In genomic region chr12:54370218-54370730, GRCh38 we compare ENCODE assay signal across 9 cellular contexts. TPM values are rescaled to one million over a fixed set of nuclear protein-coding genes. Genes with fewer than 3 reads are reported as not detected.
A peak's percentile ranks its signal among the peaks of the same experiment; 100 is the strongest.
DNase-seq lines count a peak whose midpoint lies in the region; ATAC-seq and TF ChIP-seq lines count a peak whose summit lies in the region.
"Had no signal": no experiment of that assay in that cellular context is flagged by ENCODE, and none has a peak within 500 bp of the region (broad histone marks: within the 10 kb centered on the region; RNA-seq: fewer than 3 reads in every experiment).

No MANE protein-coding gene starts in this region.

- CTCF ChIA-PET in activated CD8-positive, alpha-beta memory T cell treated with anti-CD3 and anti-CD28 coated beads, Interleukin-2, amount 10 ng/mL, durations not matched to agents 7 days and 5 days (lab: Charles Lee): interaction anchor here (0.8 to 5.1 kb wide), 13 partner anchors 9 to 163 kb away, joined by 3 to 29 read pairs (median 3); partner anchors contain the start of gene COPZ1
- CTCF ChIA-PET in PC-9 (lab: Charles Lee): interaction anchor here (0.6 to 2.1 kb wide), 5 partner anchors 10 to 375 kb away, joined by 3 to 19 read pairs (median 3); no protein-coding TSS in a partner anchor

- TF ChIP-seq CTCF in PC-9 (conservative IDR thresholded peaks at IDR 0.05) (peak; percentile 87), right lobe of liver (IDR thresholded peaks at IDR 0.05) (peak; percentile 67 to 91 (median 74))

- no peaks in the 10 kb centered on the region for H3K79me2 ChIP-seq in PC-9 (ENCODE audit: low read depth)

- peak; percentile 43 for DNase-seq in activated CD8-positive, alpha-beta memory T cell treated with anti-CD3 and anti-CD28 coated beads, Interleukin-2, amount 50 U/mL, for 4 hours
- no peak for DNase-seq in activated CD8-positive, alpha-beta memory T cell treated with anti-CD3 and anti-CD28 coated beads, Interleukin-2, amount 10 ng/mL, durations not matched to agents 7 days and 5 days
- DNase-seq in PC-9 (peak; percentile 56 to 83), right lobe of liver (peak; percentile 63 to 75 (median 71)), NCI-H524 (lab: John Stamatoyannopoulos, UW) (no peak)

- peak overlapping the region in 1 of 2 donors; percentile 32 for H3K9ac ChIP-seq in duodenal mucosa (ENCODE audit: low read depth in 1 of 2, low read length in 2 of 2)
- H3K9ac ChIP-seq in subcutaneous abdominal adipose tissue (ENCODE audit: low read length in 5 of 5): peak overlapping the region in 1 of 5 donors; percentile 56

- peaks cover 18% of the 10 kb centered on the region for H3K27me3 Mint-ChIP-seq in activated CD8-positive, alpha-beta memory T cell treated with anti-CD3 and anti-CD28 coated beads, Interleukin-2, amount 10 ng/mL, durations not matched to agents 7 days and 5 days

- no peak overlapping the region for H3K27ac ChIP-seq in PC-9
- peak overlapping the region; percentile 2 for H3K27ac ChIP-seq in duodenal mucosa (ENCODE audit: low read depth, low read length)
- no peak overlapping the region for H3K27ac ChIP-seq in right lobe of liver
- no peak overlapping the region for H3K27ac ChIP-seq in subcutaneous abdominal adipose tissue (ENCODE audit: low read depth, low read length)

- H3K9me3 Mint-ChIP-seq in activated CD8-positive, alpha-beta memory T cell treated with anti-CD3 and anti-CD28 coated beads, Interleukin-2, amount 10 ng/mL, durations not matched to agents 7 days and 5 days (ENCODE audit: low read depth): no peaks in the 10 kb centered on the region
- H3K9me3 Mint-ChIP-seq: activated naive CD4-positive, alpha-beta T cell treated with anti-CD3 and anti-CD28 coated beads, Interleukin-2, amount 50 U/mL, for 72 hours had no signal

- H3K36me3 Mint-ChIP-seq in activated CD8-positive, alpha-beta memory T cell treated with anti-CD3 and anti-CD28 coated beads, Interleukin-2, amount 10 ng/mL, durations not matched to agents 7 days and 5 days: no peaks in the 10 kb centered on the region
- H3K36me3 Mint-ChIP-seq: activated naive CD4-positive, alpha-beta T cell treated with anti-CD3 and anti-CD28 coated beads, Interleukin-2, amount 50 U/mL, for 72 hours had no signal

- H2AFZ ChIP-seq in PC-9: no peak overlapping the region

- H3F3A ChIP-seq in PC-9 (ENCODE audit: insufficient read depth, low read depth): peaks cover 23% of the 10 kb centered on the region; the same call in 1 of the 2 replicates

- H3K4me3 Mint-ChIP-seq in activated CD8-positive, alpha-beta memory T cell treated with anti-CD3 and anti-CD28 coated beads, Interleukin-2, amount 10 ng/mL, durations not matched to agents 7 days and 5 days: no peak overlapping the region

- no peak overlapping the region for H3K27ac Mint-ChIP-seq in activated CD8-positive, alpha-beta memory T cell treated with anti-CD3 and anti-CD28 coated beads, Interleukin-2, amount 10 ng/mL, durations not matched to agents 7 days and 5 days
- H3K27ac Mint-ChIP-seq: activated naive CD4-positive, alpha-beta T cell treated with anti-CD3 and anti-CD28 coated beads, Interleukin-2, amount 50 U/mL, for 72 hours had no signal

- H3K36me3 ChIP-seq in PC-9 (ENCODE audit: low read depth) (no peaks in the 10 kb centered on the region), duodenal mucosa (ENCODE audit: control insufficient read depth in 1 of 2, insufficient read depth in 2 of 2, low read length in 2 of 2) (no peaks in the 10 kb centered on the region), right lobe of liver (no peaks in the 10 kb centered on the region), subcutaneous abdominal adipose tissue (ENCODE audit: control insufficient read depth in 5 of 5, insufficient read depth in 5 of 5, low read length in 5 of 5) (peaks cover 0 to 10% (median 6%) of the 10 kb centered on the region in 5 donors)

- intact Hi-C loops in PC-9 (cut with micrococcal nuclease; ENCODE audit: unreplicated experiment) (no loop called here), right lobe of liver (cut with DNase I) (no loop called here)

- peak overlapping the region; percentile 57; the same call in 1 of the 2 replicates for H3K4me3 ChIP-seq in PC-9
- peak overlapping the region; percentile 48 to 58 for H3K4me3 ChIP-seq in duodenal mucosa (ENCODE audit: low read depth in 1 of 2, low read length in 2 of 2)
- H3K4me3 ChIP-seq in right lobe of liver: peak overlapping the region in 1 of 3 donors; percentile 26
- peak overlapping the region in 4 of 5 donors; percentile 32 to 54 (median 48) for H3K4me3 ChIP-seq in subcutaneous abdominal adipose tissue (ENCODE audit: low read depth in 1 of 5, low read length in 5 of 5)

- POLR2A ChIA-PET in PC-9 (lab: Charles Lee; ENCODE audit: unreplicated experiment): no interaction called here

- no peaks in the 10 kb centered on the region for H3K9me3 ChIP-seq in PC-9 (ENCODE audit: insufficient read depth, low read depth)
- H3K9me3 ChIP-seq in duodenal mucosa (ENCODE audit: control insufficient read depth in 1 of 2, low read length in 2 of 2): no peaks in the 10 kb centered on the region
- H3K9me3 ChIP-seq in right lobe of liver: no peaks in the 10 kb centered on the region
- no peaks in the 10 kb centered on the region for H3K9me3 ChIP-seq in subcutaneous abdominal adipose tissue (ENCODE audit: control insufficient read depth in 5 of 5, low read length in 5 of 5)

- no peaks in the 10 kb centered on the region for H3K9me2 ChIP-seq in PC-9 (ENCODE audit: insufficient read depth)

- WGBS in right lobe of liver (ENCODE audit: insufficient coverage, low coverage, low lambda C conversion rate, missing lambda C conversion rate): 50% methylated on average over 1 of the region's 39 CpGs

- no peaks in the 10 kb centered on the region for H3K27me3 ChIP-seq in PC-9 (ENCODE audit: insufficient read depth, low read depth)
- peaks cover 5 to 7% of the 10 kb centered on the region in 2 donors for H3K27me3 ChIP-seq in duodenal mucosa (ENCODE audit: control insufficient read depth in 1 of 2, insufficient read depth in 2 of 2, low read length in 2 of 2)
- no peaks in the 10 kb centered on the region for H3K27me3 ChIP-seq in right lobe of liver
- no peaks in the 10 kb centered on the region for H3K27me3 ChIP-seq in subcutaneous abdominal adipose tissue (ENCODE audit: control insufficient read depth in 5 of 5, insufficient read depth in 4 of 5, low read length in 5 of 5)

- no peak for TF ChIP-seq POLR2A in right lobe of liver (IDR thresholded peaks at IDR 0.05)

- no TSS peak for BruUV-seq in PC-9 (replicated peaks; lab: Mats Ljungman, UMichigan)

- H4K20me1 ChIP-seq in PC-9 (ENCODE audit: insufficient read depth): no peaks in the 10 kb centered on the region

- peak overlapping the region; percentile 89 for H3K4me2 ChIP-seq in PC-9

- no peak for ATAC-seq in activated CD8-positive, alpha-beta memory T cell treated with anti-CD3 and anti-CD28 coated beads, Interleukin-2, amount 10 ng/mL, durations not matched to agents 7 days and 5 days
- peak; percentile 71 to 87 (median 80) for ATAC-seq in right lobe of liver
- no peak for ATAC-seq in GM18858 (IDR thresholded peaks at IDR 0.05; ENCODE audit: unreplicated experiment)

- peaks cover 16% of the 10 kb centered on the region for H3K4me1 Mint-ChIP-seq in activated CD8-positive, alpha-beta memory T cell treated with anti-CD3 and anti-CD28 coated beads, Interleukin-2, amount 10 ng/mL, durations not matched to agents 7 days and 5 days

- H3K4me1 ChIP-seq in PC-9 (replicated peaks; ENCODE audit: insufficient read depth) (peaks cover 26% of the 10 kb centered on the region), duodenal mucosa (ENCODE audit: control insufficient read depth in 1 of 2, insufficient read depth in 2 of 2, low read length in 2 of 2) (peaks cover 15 to 23% of the 10 kb centered on the region in 2 donors), right lobe of liver (peaks cover 0 to 12% (median 0%) of the 10 kb centered on the region in 4 donors), subcutaneous abdominal adipose tissue (ENCODE audit: control insufficient read depth in 5 of 5, insufficient read depth in 5 of 5, low read length in 5 of 5) (peaks cover 5 to 61% (median 54%) of the 10 kb centered on the region in 5 donors)

RNA-seq across cellular contexts. Expression of gene GPR84, which starts 6.0 kb away (rescaled TPM):
- under 1 TPM; 0.32 to 0.59 TPM for total RNA-seq in activated CD8-positive, alpha-beta memory T cell treated with anti-CD3 and anti-CD28 coated beads, Interleukin-2, amount 10 ng/mL, durations not matched to agents 7 days and 5 days
- total RNA-seq in PC-9 (2021) (not detected in 2 replicates), right lobe of liver (under 1 TPM in 1 of 6 experiments, not detected in 5; 0.35 TPM)

RNA-seq across cellular contexts. Expression of gene ZNF385A, which starts 14.3 kb away (rescaled TPM):
- under 1 TPM; 0.30 to 0.91 TPM for total RNA-seq in activated CD8-positive, alpha-beta memory T cell treated with anti-CD3 and anti-CD28 coated beads, Interleukin-2, amount 10 ng/mL, durations not matched to agents 7 days and 5 days
- total RNA-seq in PC-9 (2021): 17.2 and 18.0 TPM in 2 replicates
- 1 to 10 TPM; 2.4 to 9.3 (median 3.7) TPM for total RNA-seq in right lobe of liver

RNA-seq across cellular contexts. Expression of gene COPZ1, which starts 45.3 kb away (rescaled TPM):
- 100 to 1,000 TPM in 1 of 2 experiments, 10 to 100 TPM in 1; 90.8 to 104 TPM for total RNA-seq in activated CD8-positive, alpha-beta memory T cell treated with anti-CD3 and anti-CD28 coated beads, Interleukin-2, amount 10 ng/mL, durations not matched to agents 7 days and 5 days
- total RNA-seq in PC-9 (2021): 232 and 265 TPM in 2 replicates
- total RNA-seq in right lobe of liver: 10 to 100 TPM; 67.3 to 89.2 (median 74.9) TPM

RNA-seq across cellular contexts. Expression of gene ITGA5, which starts 48.8 kb away (rescaled TPM):
- total RNA-seq in activated CD8-positive, alpha-beta memory T cell treated with anti-CD3 and anti-CD28 coated beads, Interleukin-2, amount 10 ng/mL, durations not matched to agents 7 days and 5 days: 10 to 100 TPM; 13.2 to 37.6 TPM
- total RNA-seq in PC-9 (2021) (26.7 and 28.4 TPM in 2 replicates), right lobe of liver (10 to 100 TPM; 31.2 to 75.6 (median 35.5) TPM)

Comparison
In these comparisons a context has a peak if more than half of its experiments do, and no peak if none do; other contexts are left out.
1. DNase-seq: peak in activated CD8-positive, alpha-beta memory T cell treated with anti-CD3 and anti-CD28 coated beads, Interleukin-2, amount 50 U/mL, for 4 hours (single experiment), PC-9 (2 of 2) and right lobe of liver (3 of 3); none in activated CD8-positive, alpha-beta memory T cell treated with anti-CD3 and anti-CD28 coated beads, Interleukin-2, amount 10 ng/mL, durations not matched to agents 7 days and 5 days (single experiment) and NCI-H524 (0 of 2).
2. ATAC-seq: peak in right lobe of liver (4 of 4); none in activated CD8-positive, alpha-beta memory T cell treated with anti-CD3 and anti-CD28 coated beads, Interleukin-2, amount 10 ng/mL, durations not matched to agents 7 days and 5 days (single experiment) and GM18858 (single experiment).